ENCODE assay signal across 16 cellular contexts in the genomic region with DNA sequence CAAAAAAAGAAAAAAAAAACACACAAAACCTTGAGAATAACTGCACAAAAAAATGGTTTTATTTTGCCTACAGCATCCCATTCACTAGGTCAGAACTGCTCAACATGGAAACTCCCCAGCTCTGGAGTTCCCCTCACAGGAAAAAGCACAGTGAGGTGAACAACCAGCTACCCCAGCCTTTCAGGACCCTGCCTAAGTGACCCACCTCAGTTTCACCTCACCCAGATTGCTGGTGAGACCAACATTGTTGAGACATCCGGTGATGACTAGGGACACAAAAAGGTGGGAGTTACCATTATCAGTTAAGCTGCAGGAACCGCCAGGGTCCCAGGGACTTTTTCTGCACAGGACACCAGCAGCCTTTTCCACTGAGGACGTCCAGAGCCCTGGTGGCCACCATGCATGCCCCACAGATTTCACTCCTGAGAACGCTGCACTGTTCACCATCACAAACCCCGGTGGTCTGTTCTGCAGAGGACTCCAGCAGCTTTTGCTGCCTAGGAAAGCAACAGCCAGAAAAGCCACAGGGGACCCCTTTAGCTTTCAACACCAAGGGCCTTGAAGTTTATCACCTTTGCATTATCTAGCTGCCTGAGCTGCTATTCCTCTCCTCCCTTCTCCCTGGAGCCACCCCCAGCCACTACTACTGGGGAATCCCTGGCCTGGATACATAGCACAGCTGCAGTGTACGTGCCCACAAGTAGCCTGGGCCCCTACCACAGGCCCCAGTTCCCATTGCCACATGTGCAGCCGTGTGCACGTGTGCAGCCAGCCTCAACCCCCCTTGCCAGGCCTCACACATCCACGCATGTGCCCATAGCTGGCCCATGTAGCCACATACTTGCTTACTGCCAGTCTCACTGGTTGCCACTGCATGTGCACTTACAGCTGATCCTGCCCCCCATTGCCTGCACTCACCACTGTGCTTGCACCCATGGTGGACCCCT.
"Had no signal": no experiment of that assay in that cellular context is flagged by ENCODE, and none has a peak within 500 bp of the region (broad histone marks: within the 10 kb centered on the region; RNA-seq: fewer than 3 reads in every experiment).

No MANE protein-coding gene starts in this region.

- DNase-seq: activated CD4-positive, alpha-beta T cell treated with anti-CD3 and anti-CD28 coated beads, Interleukin-2, amount 10 ng/mL, durations not matched to agents 24 days and 14 days; activated CD8-positive, alpha-beta T cell treated with anti-CD3 and anti-CD28 coated beads for 36 hours; activated naive CD4-positive, alpha-beta T cell treated with anti-CD3 and anti-CD28 coated beads for 36 hours; activated T-cell treated with anti-CD3 and anti-CD28 coated beads, Interleukin-2, amount 50 U/mL, for 1 hour; body of pancreas; central memory CD4-positive, alpha-beta T cell; dorsolateral prefrontal cortex; foreskin fibroblast; left cardiac atrium; nephron progenitor cell; T-helper 9 cell had no signal

- H3K27me3 ChIP-seq: body of pancreas, dorsolateral prefrontal cortex, hepatocyte, right atrium auricular region had no signal

- H3K4me1 Mint-ChIP-seq: nephron progenitor cell had no signal

- H3K9me3 Mint-ChIP-seq: activated CD4-positive, alpha-beta T cell treated with anti-CD3 and anti-CD28 coated beads, Interleukin-2, amount 10 ng/mL, durations not matched to agents 24 days and 14 days; activated CD8-positive, alpha-beta T cell treated with anti-CD3 and anti-CD28 coated beads for 36 hours; activated naive CD4-positive, alpha-beta T cell treated with anti-CD3 and anti-CD28 coated beads for 36 hours had no signal

- H3K27ac ChIP-seq: body of pancreas, dorsolateral prefrontal cortex, epithelial cell of prostate, hepatocyte, prostate gland, right atrium auricular region had no signal

- FAIRE-seq: colon had no signal

- H3K36me3 ChIP-seq: prostate gland, right atrium auricular region had no signal

- H3K79me2 ChIP-seq: hepatocyte had no signal

- H3K4me3 Mint-ChIP-seq: activated CD4-positive, alpha-beta T cell treated with anti-CD3 and anti-CD28 coated beads, Interleukin-2, amount 10 ng/mL, durations not matched to agents 24 days and 14 days; activated CD8-positive, alpha-beta T cell treated with anti-CD3 and anti-CD28 coated beads for 36 hours; activated naive CD4-positive, alpha-beta T cell treated with anti-CD3 and anti-CD28 coated beads for 36 hours; nephron progenitor cell had no signal

- H3K4me2 ChIP-seq: hepatocyte had no signal

- H3K27me3 Mint-ChIP-seq: activated CD8-positive, alpha-beta T cell treated with anti-CD3 and anti-CD28 coated beads for 36 hours had no signal

- H3K9me3 ChIP-seq: body of pancreas, prostate gland had no signal

- H2AFZ ChIP-seq: hepatocyte had no signal

- ATAC-seq: activated CD8-positive, alpha-beta T cell treated with anti-CD3 and anti-CD28 coated beads for 36 hours; body of pancreas; left cardiac atrium had no signal

- H3K4me1 ChIP-seq: body of pancreas, prostate gland, right atrium auricular region had no signal

- H3K4me3 ChIP-seq: body of pancreas, dorsolateral prefrontal cortex, hepatocyte, prostate gland, right atrium auricular region had no signal

- H3K27ac Mint-ChIP-seq: activated CD4-positive, alpha-beta T cell treated with anti-CD3 and anti-CD28 coated beads, Interleukin-2, amount 10 ng/mL, durations not matched to agents 24 days and 14 days; activated CD8-positive, alpha-beta T cell treated with anti-CD3 and anti-CD28 coated beads for 36 hours; activated naive CD4-positive, alpha-beta T cell treated with anti-CD3 and anti-CD28 coated beads for 36 hours; nephron progenitor cell had no signal
